Comparison of ENCODE assay signal across 10 cellular contexts in genomic region chr5:97167435-97167834, GRCh38. TPM values are rescaled to one million over a fixed set of nuclear protein-coding genes. Genes with fewer than 3 reads are reported as not detected.
A peak's percentile ranks its signal among the peaks of the same experiment; 100 is the strongest.
DNase-seq lines count a peak whose midpoint lies in the region; ATAC-seq and TF ChIP-seq lines count a peak whose summit lies in the region.
"Had no signal": no experiment of that assay in that cellular context is flagged by ENCODE, and none has a peak within 500 bp of the region (broad histone marks: within the 10 kb centered on the region; RNA-seq: fewer than 3 reads in every experiment).

No MANE protein-coding gene starts in this region.

- intact Hi-C loops in CD4-positive, alpha-beta memory T cell (cut with micrococcal nuclease): loop anchor here (10.0 kb wide), 1 partner anchor 1523 kb away; the partner anchor contains the start of gene RFESD
- intact Hi-C loops in activated B cell treated with CpG ODN at 0.5 μM for 24 hours (cut with micrococcal nuclease) (loop anchor here (1.0 to 5.0 kb wide), 2 partner anchors 16 to 505 kb away; partner anchors contain the start of genes CAST and RIOK2), Calu3 (cut with micrococcal nuclease; ENCODE audit: unreplicated experiment) (no loop called here), left ventricle myocardium inferior (cut with micrococcal nuclease) (loop anchor here (10.0 kb wide), 1 partner anchor 413 kb away; no protein-coding TSS in a partner anchor)

- no peaks in the 10 kb centered on the region for H3K9me3 ChIP-seq in CD4-positive, alpha-beta memory T cell (ENCODE audit: control insufficient read depth in 1 of 2, low read length in 2 of 2)
- no peaks in the 10 kb centered on the region for H3K9me3 ChIP-seq in left ventricle myocardium inferior (replicated peaks)

- BruUV-seq in Calu3 (replicated peaks; lab: Mats Ljungman, UMichigan): no TSS peak

- CTCF ChIA-PET in CD4-positive, alpha-beta memory T cell (lab: Charles Lee; ENCODE audit: partially characterized antibody): interaction anchor here (1.3 to 5.1 kb wide), 3 partner anchors 13 to 415 kb away, joined by 4 to 30 read pairs (median 5); no protein-coding TSS in a partner anchor
- CTCF ChIA-PET in activated B cell treated with CpG ODN at 0.5 μM for 24 hours (lab: Charles Lee): interaction anchor here (1.0 to 1.7 kb wide), 4 partner anchors 174 to 417 kb away, joined by 3 to 5 read pairs (median 3); no protein-coding TSS in a partner anchor
- CTCF ChIA-PET in Calu3 (lab: Charles Lee): no interaction called here

- no peaks in the 10 kb centered on the region for H3K9me3 Mint-ChIP-seq in CD4-positive, alpha-beta memory T cell
- H3K9me3 Mint-ChIP-seq in activated B cell treated with CpG ODN at 0.5 μM for 24 hours (no peaks in the 10 kb centered on the region), Calu3 (ENCODE audit: low read depth, unreplicated experiment) (no peaks in the 10 kb centered on the region)

- H3K36me3 ChIP-seq in CD4-positive, alpha-beta memory T cell (ENCODE audit: insufficient read depth, low read length): peaks cover 38% of the 10 kb centered on the region
- H3K36me3 ChIP-seq in left ventricle myocardium inferior: peaks cover 93% of the 10 kb centered on the region

- H3K27me3 ChIP-seq in CD4-positive, alpha-beta memory T cell (ENCODE audit: insufficient read depth, low read length): no peaks in the 10 kb centered on the region
- H3K27me3 ChIP-seq in left ventricle myocardium inferior (ENCODE audit: low read depth): no peaks in the 10 kb centered on the region

- peak overlapping the region; percentile 20 for H3K27ac ChIP-seq in CD4-positive, alpha-beta memory T cell (ENCODE audit: low read depth, low read length)
- no peak overlapping the region for H3K27ac ChIP-seq in left ventricle myocardium inferior (replicated peaks)

- DNase-seq in CD4-positive, alpha-beta memory T cell: no peak
- no peak for DNase-seq in activated B cell treated with CpG ODN at 0.5 μM for 24 hours
- no peak for DNase-seq in Calu3
- no peak for DNase-seq in NCI-H1105 (lab: John Stamatoyannopoulos, UW)
- no peak for DNase-seq in stimulated activated CD4-positive, alpha-beta T cell treated with anti-CD3 and anti-CD28 coated beads, Interleukin-2, amount 100 ng/mL, for 48 hours
- DNase-seq in left ventricle myocardium inferior: no peak
- DNase-seq: amniotic stem cell, hypothalamus had no signal

- H3K4me1 Mint-ChIP-seq in CD4-positive, alpha-beta memory T cell: peaks cover 11 to 27% (median 15%) of the 10 kb centered on the region in 4 donors
- H3K4me1 Mint-ChIP-seq in activated B cell treated with CpG ODN at 0.5 μM for 24 hours (peaks cover 11% of the 10 kb centered on the region), Calu3 (ENCODE audit: low read depth, unreplicated experiment) (peaks cover 31% of the 10 kb centered on the region)

- H3K4me3 ChIP-seq in CD4-positive, alpha-beta memory T cell (ENCODE audit: low read length in 2 of 2): no peak overlapping the region
- H3K4me3 ChIP-seq in left ventricle myocardium inferior: no peak overlapping the region

- peaks cover 12% of the 10 kb centered on the region for H3K4me1 ChIP-seq in CD4-positive, alpha-beta memory T cell (ENCODE audit: insufficient read depth, low read length)
- no peaks in the 10 kb centered on the region for H3K4me1 ChIP-seq in left ventricle myocardium inferior

- ATAC-seq in GM18909 (IDR thresholded peaks at IDR 0.05; ENCODE audit: poor library complexity, unreplicated experiment) (peak; percentile 64), HG02981 (IDR thresholded peaks at IDR 0.05; ENCODE audit: unreplicated experiment) (peak; percentile 61), activated B cell treated with CpG ODN at 0.5 μM for 24 hours (ENCODE audit: low read depth) (peak; percentile 94)

- peak overlapping the region in 7 of 8 donors; percentile 25 to 94 (median 78) for H3K4me3 Mint-ChIP-seq in CD4-positive, alpha-beta memory T cell
- H3K4me3 Mint-ChIP-seq in activated B cell treated with CpG ODN at 0.5 μM for 24 hours (peak overlapping the region; percentile 70), Calu3 (ENCODE audit: low read depth, unreplicated experiment) (no peak overlapping the region)

- POLR2A ChIA-PET in CD4-positive, alpha-beta memory T cell (lab: Charles Lee; ENCODE audit: partially characterized antibody): no interaction called here
- POLR2A ChIA-PET in activated B cell treated with CpG ODN at 0.5 μM for 24 hours (lab: Charles Lee): interaction anchor here (0.6 to 1.4 kb wide), 2 partner anchors 15 to 1603 kb away, joined by 3 to 6 read pairs; no protein-coding TSS in a partner anchor

- TF ChIP-seq CTCF in activated B cell treated with CpG ODN at 0.5 μM for 24 hours (IDR thresholded peaks at IDR 0.05) (no peak), Calu3 (IDR thresholded peaks at IDR 0.05; ENCODE audit: unreplicated experiment) (no peak), left ventricle myocardium inferior (IDR thresholded peaks at IDR 0.05; ENCODE audit: borderline replicate concordance) (no peak)

- peaks cover 31 to 64% of the 10 kb centered on the region in 2 donors for H3K36me3 Mint-ChIP-seq in CD4-positive, alpha-beta memory T cell
- peaks cover 63% of the 10 kb centered on the region for H3K36me3 Mint-ChIP-seq in activated B cell treated with CpG ODN at 0.5 μM for 24 hours (ENCODE audit: low read depth)
- peaks cover 29% of the 10 kb centered on the region for H3K36me3 Mint-ChIP-seq in Calu3 (ENCODE audit: insufficient read depth, unreplicated experiment)

- H3K27ac Mint-ChIP-seq in CD4-positive, alpha-beta memory T cell: peak overlapping the region; percentile 83 to 95 (median 90)
- peak overlapping the region; percentile 87 for H3K27ac Mint-ChIP-seq in activated B cell treated with CpG ODN at 0.5 μM for 24 hours
- H3K27ac Mint-ChIP-seq in Calu3 (ENCODE audit: unreplicated experiment): no peak overlapping the region

- H3K27me3 Mint-ChIP-seq in CD4-positive, alpha-beta memory T cell: no peaks in the 10 kb centered on the region
- H3K27me3 Mint-ChIP-seq in activated B cell treated with CpG ODN at 0.5 μM for 24 hours (no peaks in the 10 kb centered on the region), Calu3 (ENCODE audit: unreplicated experiment) (no peaks in the 10 kb centered on the region)

RNA-seq across cellular contexts. Expression of gene RIOK2, which starts 15.6 kb away (rescaled TPM):
- 10 to 100 TPM; 38.2 to 40.8 TPM for total RNA-seq in CD4-positive, alpha-beta memory T cell
- polyA plus RNA-seq in CD4-positive, alpha-beta memory T cell: 10 to 100 TPM; 17.9 to 26.8 TPM
- total RNA-seq in activated B cell treated with CpG ODN at 0.5 μM for 24 hours (38.3 and 41.4 TPM in 2 replicates), Calu3 (2022) (28.6 and 33.0 TPM in 2 replicates), left ventricle myocardium inferior (21.1 TPM)

RNA-seq across cellular contexts. Expression of gene LIX1, which starts 25.0 kb away (rescaled TPM):
- not detected for total RNA-seq in CD4-positive, alpha-beta memory T cell
- not detected for polyA plus RNA-seq in CD4-positive, alpha-beta memory T cell
- total RNA-seq in activated B cell treated with CpG ODN at 0.5 μM for 24 hours (not detected in 2 replicates), Calu3 (2022) (not detected in 2 replicates), left ventricle myocardium inferior (not detected)
